Comparison of ENCODE assay signal across 29 cellular contexts in genomic region chr18:77777126-77777525, GRCh38.
"Had no signal": no experiment of that assay in that cellular context is flagged by ENCODE, and none has a peak within 500 bp of the region (broad histone marks: within the 10 kb centered on the region; RNA-seq: fewer than 3 reads in every experiment).

No MANE protein-coding gene starts in this region.

- DNase-seq: activated B cell treated with CpG ODN at 0.5 μM for 24 hours; activated CD4-positive, alpha-beta memory T cell treated with anti-CD3 and anti-CD28 coated beads for 36 hours; activated CD4-positive, alpha-beta T cell treated with anti-CD3 and anti-CD28 coated beads for 48 hours; activated CD4-positive, alpha-beta T cell treated with anti-CD3 and anti-CD28 coated beads, Interleukin-2, amount 50 U/mL, for 1 hour; activated CD8-positive, alpha-beta memory T cell treated with anti-CD3 and anti-CD28 coated beads, Interleukin-2, amount 10 ng/mL, durations not matched to agents 7 days and 5 days; activated CD8-positive, alpha-beta memory T cell treated with anti-CD3 and anti-CD28 coated beads, Interleukin-2, amount 50 U/mL, for 4 hours; activated CD8-positive, alpha-beta T cell treated with anti-CD3 and anti-CD28 coated beads, Interleukin-2, amount 10 ng/mL, durations not matched to agents 7 days and 5 days; activated effector memory CD4-positive, alpha-beta T cell treated with anti-CD3 and anti-CD28 coated beads, Interleukin-2, amount 50 U/mL, for 16 hours; activated naive CD4-positive, alpha-beta T cell treated with anti-CD3 and anti-CD28 coated beads for 36 hours; activated naive CD8-positive, alpha-beta T cell treated with anti-CD3 and anti-CD28 coated beads for 36 hours; activated naive CD8-positive, alpha-beta T cell treated with anti-CD3 and anti-CD28 coated beads, Interleukin-2, amount 50 U/mL, for 24 hours; activated T-cell treated with anti-CD3 and anti-CD28 coated beads, Interleukin-2, amount 50 U/mL, for 1 hour; activated T-cell treated with anti-CD3 and anti-CD28 coated beads, Interleukin-2, amount 50 U/mL, for 48 hours; adrenal gland; amygdala; aorta; body of pancreas; cerebellar nuclear complex; effector memory CD4-positive, alpha-beta T cell; endodermal cell; foreskin keratinocyte; gastrocnemius medialis; glutamatergic neuron; heart left ventricle; hypothalamus; T1000; WERI-Rb-1 had no signal

- ATAC-seq: activated CD4-positive, CD25-positive, alpha-beta regulatory T cell treated with anti-CD3 and anti-CD28 coated beads, Interleukin-2, amount 50 U/mL, for 24 hours; activated CD8-positive, alpha-beta memory T cell treated with anti-CD3 and anti-CD28 coated beads, Interleukin-2, amount 10 ng/mL, durations not matched to agents 7 days and 5 days; activated CD8-positive, alpha-beta T cell treated with anti-CD3 and anti-CD28 coated beads, Interleukin-2, amount 10 ng/mL, durations not matched to agents 7 days and 5 days; activated naive CD8-positive, alpha-beta T cell treated with anti-CD3 and anti-CD28 coated beads, Interleukin-2, amount 50 U/mL, for 24 hours; body of pancreas; esophagus mucosa; foreskin keratinocyte; gastrocnemius medialis; heart left ventricle had no signal
